Comparison of ENCODE assay signal across 14 cellular contexts in the genomic region with DNA sequence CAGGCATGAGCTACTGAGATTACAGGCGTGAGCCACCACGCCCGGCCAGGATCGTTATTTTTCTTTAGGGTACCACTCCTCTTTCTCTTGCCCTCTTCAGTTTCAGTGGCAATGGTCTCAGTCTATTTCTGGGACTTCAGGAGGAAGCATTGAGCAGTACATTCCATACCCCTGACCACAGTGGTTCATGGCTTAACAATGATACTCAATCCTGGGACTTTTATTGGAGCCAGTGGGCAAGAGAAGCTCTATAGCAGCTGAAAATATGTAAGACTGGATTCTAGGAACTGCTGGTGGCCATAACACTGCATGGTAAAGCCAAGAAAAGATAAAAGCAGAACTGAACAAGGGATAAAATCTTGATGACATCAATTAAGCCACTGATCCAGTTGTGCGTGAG. TPM values are rescaled to one million over a fixed set of nuclear protein-coding genes. Genes with fewer than 3 reads are reported as not detected.
A peak's percentile ranks its signal among the peaks of the same experiment; 100 is the strongest.
DNase-seq lines count a peak whose midpoint lies in the region; ATAC-seq and TF ChIP-seq lines count a peak whose summit lies in the region.
"Had no signal": no experiment of that assay in that cellular context is flagged by ENCODE, and none has a peak within 500 bp of the region (broad histone marks: within the 10 kb centered on the region; RNA-seq: fewer than 3 reads in every experiment).

No MANE protein-coding gene starts in this region.

- dilution Hi-C loops in IMR-90 (cut with HindIII; ENCODE audit: low sequenced_read_pairs, unreplicated experiment): no loop called here

- H2BK15ac ChIP-seq in IMR-90 (ENCODE audit: low read depth, low read length): no peak overlapping the region

- no TSS peak for BruUV-seq in IMR-90 (replicated peaks; lab: Mats Ljungman, UMichigan)

- no peak overlapping the region for H3K4ac ChIP-seq in IMR-90 (ENCODE audit: low read depth, low read length)

- POLR2A ChIA-PET in IMR-90 (lab: Charles Lee; ENCODE audit: unreplicated experiment): no interaction called here

- no peak for TF ChIP-seq RAD21 in IMR-90 (IDR thresholded peaks at IDR 0.05; ENCODE audit: low read length)

- no CpG with 5 or more reads among the region's 5 CpGs for WGBS in IMR-90 (ENCODE audit: extremely low coverage in 2 of 2, insufficient read length in 1 of 2), 2 experiments
- 84 to 97% methylated on average over 5 of the region's 5 CpGs for WGBS in body of pancreas, 2 donors

- no peak overlapping the region for H3K4me3 ChIP-seq in IMR-90 (ENCODE audit: insufficient read depth, low read depth, low read length)
- H3K4me3 ChIP-seq in skeletal muscle cell (ENCODE audit: low read depth, low read length): no peak overlapping the region
- H3K4me3 ChIP-seq in body of pancreas: no peak overlapping the region
- H3K4me3 ChIP-seq in Karpas-422 (ENCODE audit: low read length): no peak overlapping the region
- H3K4me3 ChIP-seq: A549 had no signal

- intact Hi-C loops in IMR-90 (cut with micrococcal nuclease) (loop anchor here (10.0 kb wide), 1 partner anchor 455 kb away; no protein-coding TSS in a partner anchor), body of pancreas (cut with DNase I) (no loop called here), Right ventricle myocardium superior (cut with DNase I) (no loop called here)

- H3K4me2 ChIP-seq in IMR-90 (ENCODE audit: low read depth, low read length) (no peak overlapping the region), Karpas-422 (ENCODE audit: low read depth, low read length, poor library complexity, severe bottlenecking) (no peak overlapping the region)
- H3K4me2 ChIP-seq: A549 had no signal

- in situ Hi-C loops in IMR-90 (cut with MboI; ENCODE audit: low sequenced_read_pairs): no loop called here

- no peak overlapping the region for H3K9ac ChIP-seq in IMR-90 (ENCODE audit: low read depth, low read length)
- no peak overlapping the region for H3K9ac ChIP-seq in Karpas-422 (ENCODE audit: low read length)

- TF ChIP-seq CTCF in IMR-90 (conservative IDR thresholded peaks at IDR 0.05; ENCODE audit: low read depth, low read length) (no peak), body of pancreas (IDR thresholded peaks at IDR 0.05) (no peak)

- no peak overlapping the region for H3K23ac ChIP-seq in IMR-90 (ENCODE audit: low read depth, low read length)

- DNase-seq in ELR (ENCODE audit: low read depth) (peak; percentile 14), IMR-90 (peak; percentile 38), myocyte (ENCODE audit: low read depth) (peak; percentile 12), skeletal muscle cell (ENCODE audit: low read depth) (peak; percentile 7), body of pancreas (no peak), Karpas-422 (no peak), Right ventricle myocardium superior (no peak)
- DNase-seq: CD8-positive, alpha-beta T cell; COR-L47; DMS153; DMS79 treated with DMSO at 0.1 percent for 48 hours had no signal

- H4K20me1 ChIP-seq in IMR-90 (ENCODE audit: insufficient read depth, low read length) (no peaks in the 10 kb centered on the region), Karpas-422 (ENCODE audit: insufficient read depth, low read depth, low read length) (no peaks in the 10 kb centered on the region)

- H3K9me2 ChIP-seq in Karpas-422 (replicated peaks; ENCODE audit: insufficient read depth, low read length): no peaks in the 10 kb centered on the region

- no peaks in the 10 kb centered on the region; the same call in 1 of the 2 replicates for H3K9me1 ChIP-seq in IMR-90 (ENCODE audit: insufficient read depth, low read length)

- no peaks in the 10 kb centered on the region for H3K79me2 ChIP-seq in Karpas-422 (ENCODE audit: low read length)

- TF ChIP-seq POLR2A in IMR-90 (IDR thresholded peaks at IDR 0.05; ENCODE audit: low read depth, low read length) (no peak), body of pancreas (IDR thresholded peaks at IDR 0.05) (no peak)

- H3K27ac ChIP-seq in IMR-90 (ENCODE audit: insufficient read depth, low read length) (no peak overlapping the region), body of pancreas (no peak overlapping the region), Karpas-422 (ENCODE audit: low read length) (no peak overlapping the region)
- H3K27ac ChIP-seq: A549 had no signal

- H4K91ac ChIP-seq in IMR-90 (ENCODE audit: insufficient read depth, low read depth, low read length): no peak overlapping the region

- no peak overlapping the region for H3K14ac ChIP-seq in IMR-90 (replicated peaks; ENCODE audit: low read depth, low read length)

- no peak overlapping the region for H3K18ac ChIP-seq in IMR-90 (ENCODE audit: low read depth, low read length)

- H2AK9ac ChIP-seq in IMR-90 (replicated peaks; ENCODE audit: low read depth, low read length, poor library complexity): peak overlapping the region; percentile 23

- H4K5ac ChIP-seq in IMR-90 (ENCODE audit: low read depth, low read length): no peak overlapping the region

- no peaks in the 10 kb centered on the region for H3K4me1 ChIP-seq in IMR-90 (ENCODE audit: control insufficient read depth, insufficient read depth, low read length)
- no peaks in the 10 kb centered on the region for H3K4me1 ChIP-seq in body of pancreas
- H3K4me1 ChIP-seq in Karpas-422 (ENCODE audit: low read length): peaks cover 7% of the 10 kb centered on the region

- H2AFZ ChIP-seq in IMR-90 (replicated peaks; ENCODE audit: low read length, poor library complexity) (no peak overlapping the region), Karpas-422 (ENCODE audit: low read length) (no peak overlapping the region)

- H3K36me3 ChIP-seq in IMR-90 (ENCODE audit: control insufficient read depth, insufficient read depth, low read length) (peaks cover 10% of the 10 kb centered on the region), body of pancreas (replicated peaks in 1 of 2; ENCODE audit: insufficient read depth in 1 of 2, low read depth in 2 of 2) (no peaks in the 10 kb centered on the region), Karpas-422 (ENCODE audit: insufficient read depth, low read length) (peaks cover 21% of the 10 kb centered on the region; the same call in 1 of the 2 replicates)

- ATAC-seq in IMR-90 (ENCODE audit: low read depth) (no peak; the same call in 1 of the 2 replicates), body of pancreas (no peak), Right ventricle myocardium superior (ENCODE audit: poor library complexity) (no peak), HG02852 (IDR thresholded peaks at IDR 0.05; ENCODE audit: unreplicated experiment) (no peak)
- ATAC-seq: A549; CD8-positive, alpha-beta T cell; HCT116 had no signal

- no peak overlapping the region for H2BK5ac ChIP-seq in IMR-90 (ENCODE audit: low read depth, low read length, poor library complexity, severe bottlenecking)

- no peaks in the 10 kb centered on the region for H3K79me1 ChIP-seq in IMR-90 (ENCODE audit: low read depth in 1 of 2, low read length in 2 of 2)

- CTCF ChIA-PET in IMR-90 (lab: Yijun Ruan, JAX): no interaction called here

- H4K8ac ChIP-seq in IMR-90 (ENCODE audit: low read depth in 2 of 2, low read length in 2 of 2): no peak overlapping the region

- H3K27me3 ChIP-seq in IMR-90 (ENCODE audit: control insufficient read depth, insufficient read depth, low read length) (no peaks in the 10 kb centered on the region), body of pancreas (no peaks in the 10 kb centered on the region), Karpas-422 (ENCODE audit: low read length) (no peaks in the 10 kb centered on the region)

- no peak overlapping the region for H2AK5ac ChIP-seq in IMR-90 (ENCODE audit: low read depth, low read length)

- H3K9me3 ChIP-seq in IMR-90 (ENCODE audit: control insufficient read depth, insufficient read depth, low read length): no peaks in the 10 kb centered on the region
- no peaks in the 10 kb centered on the region for H3K9me3 ChIP-seq in body of pancreas
- H3K9me3 ChIP-seq in Karpas-422 (ENCODE audit: low read length): no peaks in the 10 kb centered on the region
- H3K9me3 ChIP-seq: A549 had no signal

- no peak overlapping the region for H3K56ac ChIP-seq in IMR-90 (ENCODE audit: extremely low read depth, insufficient read depth, low read length)

- H2BK120ac ChIP-seq in IMR-90 (ENCODE audit: low read depth, low read length): no peak overlapping the region

- no peak overlapping the region for H2BK20ac ChIP-seq in IMR-90 (ENCODE audit: low read depth, low read length)

TF ChIP-seq in IMR-90, 13 proteins besides CTCF, POLR2A, EP300 and RAD21 (continues in another document):
- TF ChIP-seq RCOR1 (IDR thresholded peaks at IDR 0.05; ENCODE audit: insufficient replicate concordance, low read length): no peak
- TF ChIP-seq, protein P1, sequence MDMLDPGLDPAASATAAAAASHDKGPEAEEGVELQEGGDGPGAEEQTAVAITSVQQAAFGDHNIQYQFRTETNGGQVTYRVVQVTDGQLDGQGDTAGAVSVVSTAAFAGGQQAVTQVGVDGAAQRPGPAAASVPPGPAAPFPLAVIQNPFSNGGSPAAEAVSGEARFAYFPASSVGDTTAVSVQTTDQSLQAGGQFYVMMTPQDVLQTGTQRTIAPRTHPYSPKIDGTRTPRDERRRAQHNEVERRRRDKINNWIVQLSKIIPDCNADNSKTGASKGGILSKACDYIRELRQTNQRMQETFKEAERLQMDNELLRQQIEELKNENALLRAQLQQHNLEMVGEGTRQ (IDR thresholded peaks at IDR 0.05; ENCODE audit: low read depth, low read length): no peak

RNA-seq across cellular contexts. Expression of a gene that starts 5.8 kb away (rescaled TPM):
- 54.3 and 59.7 TPM in 2 replicates for total RNA-seq in IMR-90 (2012; rRNA removed)
- 21.3 and 22.8 TPM in 2 replicates for polyA plus RNA-seq in IMR-90 (2012; rRNA removed)
- 6.7 and 10.4 TPM in 2 replicates for polyA plus RNA-seq in IMR-90 (2012; cell fraction: cytosol; rRNA removed)
- 5.3 and 8.3 TPM in 2 replicates for polyA plus RNA-seq in IMR-90 (2012; cell fraction: nucleus; rRNA removed; ENCODE audit: low replicate concordance)
- total RNA-seq in myocyte: 1.3 and 1.8 TPM in 2 replicates
- polyA plus RNA-seq in myocyte (2012): 1.0 TPM
- under 1 TPM; 0.33 to 0.52 TPM for total RNA-seq in body of pancreas
- 37.0 and 46.8 TPM in 2 replicates for total RNA-seq in Karpas-422 (2014; rRNA removed; shearing (Covaris generic); ENCODE audit: low replicate concordance)
- 0.81 TPM for total RNA-seq in Right ventricle myocardium superior

RNA-seq across cellular contexts. Expression of a gene that starts 28.4 kb away (rescaled TPM):
- total RNA-seq in IMR-90 (2012; rRNA removed): 47.5 and 85.8 TPM in 2 replicates
- 27.3 and 34.7 TPM in 2 replicates for polyA plus RNA-seq in IMR-90 (2012; rRNA removed)
- 3.8 and 4.3 TPM in 2 replicates for polyA plus RNA-seq in IMR-90 (2012; cell fraction: cytosol; rRNA removed)
- polyA plus RNA-seq in IMR-90 (2012; cell fraction: nucleus; rRNA removed; ENCODE audit: low replicate concordance): 5.7 and 33.2 TPM in 2 replicates
- total RNA-seq in myocyte: 29.7 and 33.8 TPM in 2 replicates
- polyA plus RNA-seq in myocyte (2012): 12.4 TPM
- 10 to 100 TPM; 10.6 to 14.2 TPM for total RNA-seq in body of pancreas
- total RNA-seq in Karpas-422 (2014; rRNA removed; shearing (Covaris generic); ENCODE audit: low replicate concordance): 38.2 and 42.2 TPM in 2 replicates
- 9.8 TPM for total RNA-seq in Right ventricle myocardium superior

RNA-seq across cellular contexts. Expression of a gene that starts 40.8 kb away (rescaled TPM):
- total RNA-seq in IMR-90 (2012; rRNA removed): 29.4 and 32.3 TPM in 2 replicates
- polyA plus RNA-seq in IMR-90 (2012; rRNA removed): 18.3 and 23.0 TPM in 2 replicates
- polyA plus RNA-seq in IMR-90 (2012; cell fraction: cytosol; rRNA removed): 20.8 and 43.8 TPM in 2 replicates
- polyA plus RNA-seq in IMR-90 (2012; cell fraction: nucleus; rRNA removed; ENCODE audit: low replicate concordance): 16.3 and 30.7 TPM in 2 replicates
- total RNA-seq in myocyte: 18.5 and 19.8 TPM in 2 replicates
- 9.6 TPM for polyA plus RNA-seq in myocyte (2012)
- 10 to 100 TPM in 1 of 2 donors, 1 to 10 TPM in 1; 3.6 to 13.0 TPM for total RNA-seq in body of pancreas
- 15.0 and 28.4 TPM in 2 replicates for total RNA-seq in Karpas-422 (2014; rRNA removed; shearing (Covaris generic); ENCODE audit: low replicate concordance)
- 5.6 TPM for total RNA-seq in Right ventricle myocardium superior

Comparison
In these comparisons a context has a peak if more than half of its experiments do, and no peak if none do; other contexts are left out.
1. DNase-seq: peak in ELR (single experiment), IMR-90 (single experiment), myocyte (single experiment) and skeletal muscle cell (single experiment); none in body of pancreas (0 of 4), Karpas-422 (single experiment) and Right ventricle myocardium superior (single experiment).
2. RNA of a gene that starts 5.8 kb away (total RNA-seq): 54.3 to 59.7 TPM in IMR-90 and 37.0 to 46.8 TPM in Karpas-422; 1.3 to 1.8 TPM in myocyte, 0.81 TPM in Right ventricle myocardium superior (single experiment) and 0.33 to 0.52 TPM in body of pancreas; every median in the first group is over 10 times any median in the second.